8 cellular contexts compared by ENCODE assay signal in the genomic region with DNA sequence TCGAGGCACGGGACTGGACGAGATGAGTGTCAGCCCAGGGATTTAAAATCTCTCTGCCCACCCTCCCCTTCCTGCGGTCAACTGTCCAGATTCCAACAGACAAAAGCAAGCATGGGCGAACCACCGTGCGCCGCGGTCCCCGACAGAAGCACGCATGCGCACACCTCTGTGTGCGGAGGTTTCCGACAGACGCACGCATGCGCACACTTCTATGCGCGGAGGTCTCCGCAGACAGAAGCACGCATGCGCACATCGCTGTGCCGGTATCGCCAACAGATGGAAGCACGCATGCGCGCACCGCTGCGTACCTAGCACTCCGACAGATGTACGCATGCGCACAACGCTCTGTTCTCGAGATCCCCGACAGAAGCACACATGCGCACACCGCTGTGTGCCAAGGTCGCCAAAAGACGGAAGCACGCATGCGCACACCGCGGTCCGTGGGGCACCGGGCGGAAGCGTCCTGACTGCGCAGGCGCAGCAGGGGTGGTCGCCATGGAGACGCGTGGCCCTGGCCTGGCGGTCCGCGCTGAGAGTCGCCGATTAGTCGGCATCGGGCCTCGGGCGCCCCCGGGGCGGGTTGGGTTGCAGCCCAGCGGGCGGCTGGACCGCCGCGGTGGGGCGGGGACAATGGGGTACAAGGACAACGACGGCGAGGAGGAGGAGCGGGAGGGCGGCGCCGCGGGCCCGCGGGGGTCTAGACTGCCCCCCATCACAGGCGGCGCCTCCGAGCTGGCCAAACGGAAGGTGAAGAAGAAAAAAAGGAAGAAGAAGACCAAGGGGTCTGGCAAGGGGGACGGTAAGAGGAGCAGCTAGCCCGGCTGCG. TPM values are rescaled to one million over a fixed set of nuclear protein-coding genes. Genes with fewer than 3 reads are reported as not detected.
DNase-seq lines count a peak whose midpoint lies in the region; ATAC-seq and TF ChIP-seq lines count a peak whose summit lies in the region.

No MANE protein-coding gene starts in this region.

- in situ Hi-C loops in Caki2 (cut with HindIII; ENCODE audit: low pct_unique_long_range_greater_than_20kb, low sequenced_read_pairs), result no loop called here

- H4K8ac ChIP-seq in mesendoderm (ENCODE audit: low read depth, low read length), result no peak overlapping the region

- H3K27me3 ChIP-seq in NT2/D1 (ENCODE audit: insufficient read depth, insufficient read length) (no peaks in the 10 kb centered on the region), endodermal cell (ENCODE audit: control insufficient read depth, insufficient read depth, low read length, poor library complexity, severe bottlenecking) (peaks cover 4% of the 10 kb centered on the region), mesendoderm (ENCODE audit: insufficient read depth, low read length, poor library complexity) (no peaks in the 10 kb centered on the region)

- H2AK5ac ChIP-seq in mesendoderm (ENCODE audit: low read length), result no peak overlapping the region

- ATAC-seq in GM21390 (IDR thresholded peaks at IDR 0.05; ENCODE audit: unreplicated experiment), result peak; percentile 74

- H3K36me3 Mint-ChIP-seq in endodermal cell (ENCODE audit: low read depth), result peaks cover 5% of the 10 kb centered on the region

- no peaks in the 10 kb centered on the region for H3K79me2 ChIP-seq in mesendoderm (ENCODE audit: control insufficient read depth, insufficient read depth, low read length)

- no peak overlapping the region for H3K23ac ChIP-seq in mesendoderm (ENCODE audit: low read length)

- peaks cover 2% of the 10 kb centered on the region for H3K4me1 ChIP-seq in NT2/D1 (ENCODE audit: insufficient read depth, insufficient read length)
- no peaks in the 10 kb centered on the region for H3K4me1 ChIP-seq in endodermal cell (ENCODE audit: control insufficient read depth, insufficient read depth, low read length)
- H3K4me1 ChIP-seq in mesendoderm (ENCODE audit: control insufficient read depth, low read depth, low read length), result peaks cover 3% of the 10 kb centered on the region

- peak overlapping the region; percentile 91 for H3K9ac ChIP-seq in NT2/D1 (ENCODE audit: insufficient read length, low read depth)
- H3K9ac ChIP-seq in endodermal cell (ENCODE audit: extremely low read depth, low read length, poor library complexity, severe bottlenecking), result peak overlapping the region; percentile 85
- peak overlapping the region; percentile 81 for H3K9ac ChIP-seq in mesendoderm (ENCODE audit: low read length)

- H3K27ac ChIP-seq in endodermal cell (ENCODE audit: low read depth, low read length), result peak overlapping the region; percentile 88
- H3K27ac ChIP-seq in mesendoderm (ENCODE audit: low read depth, low read length), result no peak overlapping the region

- H3K4me3 ChIP-seq in NT2/D1 (ENCODE audit: insufficient read length, low read depth) (peak overlapping the region; percentile 76), endodermal cell (ENCODE audit: low read length) (peak overlapping the region; percentile 91), mesendoderm (ENCODE audit: low read length) (peak overlapping the region; percentile 62)

- H3K56ac ChIP-seq in mesendoderm (ENCODE audit: low read length), result peak overlapping the region; percentile 91

- peaks cover 18% of the 10 kb centered on the region for H3K36me3 ChIP-seq in NT2/D1 (ENCODE audit: insufficient read depth, insufficient read length, low read length)
- peaks cover 10% of the 10 kb centered on the region for H3K36me3 ChIP-seq in endodermal cell (ENCODE audit: control insufficient read depth, insufficient read depth, low read length)
- H3K36me3 ChIP-seq in mesendoderm (ENCODE audit: control insufficient read depth, insufficient read depth, low read length), result no peaks in the 10 kb centered on the region

- H3K4me2 ChIP-seq in mesendoderm (ENCODE audit: low read length), result peak overlapping the region; percentile 89

- peak overlapping the region; percentile 81 for H3K27ac Mint-ChIP-seq in endodermal cell

- no peak overlapping the region for H2BK5ac ChIP-seq in mesendoderm (ENCODE audit: low read length)

- peaks cover 6% of the 10 kb centered on the region for H3K4me1 Mint-ChIP-seq in endodermal cell

- H3K9me3 ChIP-seq in NT2/D1 (ENCODE audit: insufficient read depth, low read length) (no peaks in the 10 kb centered on the region), endodermal cell (ENCODE audit: control insufficient read depth, low read length) (no peaks in the 10 kb centered on the region)

- H3K4me3 Mint-ChIP-seq in endodermal cell, result peak overlapping the region; percentile 81

- H3K9me3 Mint-ChIP-seq in endodermal cell, result peaks cover 2% of the 10 kb centered on the region

- H3K27me3 Mint-ChIP-seq in endodermal cell (ENCODE audit: insufficient read depth), result peaks cover 7% of the 10 kb centered on the region

- 0% methylated on average over 50 to 87 of the region's 87 CpGs for WGBS in endodermal cell (ENCODE audit: insufficient coverage in 1 of 2, insufficient read length in 1 of 2), 2 experiments
- no CpG with 5 or more reads among the region's 87 CpGs for WGBS in mesendoderm (ENCODE audit: extremely low coverage, insufficient coverage, low lambda C conversion rate)

- no peak overlapping the region for H2BK120ac ChIP-seq in mesendoderm (ENCODE audit: low read depth, low read length)

- peak overlapping the region; percentile 37 for H3K4ac ChIP-seq in mesendoderm (ENCODE audit: low read depth, low read length)

- DNase-seq in Caki2 (ENCODE audit: low read depth) (peak; percentile 97), HUDEP-2 (lab: John Stamatoyannopoulos, UW; ENCODE audit: unreplicated experiment in 76 of 76) (peak; percentile 47 to 99 (median 98)), NT2/D1 (ENCODE audit: low read depth, low spot score) (peak; percentile 96), endodermal cell (peak; percentile 100), mesendoderm (peak; percentile 99)
- peak; percentile 98 for DNase-seq in activated CD8-positive, alpha-beta memory T cell treated with anti-CD3 and anti-CD28 coated beads, Interleukin-2, amount 50 U/mL, for 24 hours (ENCODE audit: extremely low read depth)
- DNase-seq in stimulated activated CD8-positive, alpha-beta memory T cell treated with anti-CD3 and anti-CD28 coated beads, Interleukin-12 subunit alpha, Interleukin-12 subunit beta, amount 100 ng/mL, for 4 hours (ENCODE audit: low read depth), result peak; percentile 99

- no peak for TF ChIP-seq CTCF in endodermal cell (conservative IDR thresholded peaks at IDR 0.05)

- no peak overlapping the region for H3K18ac ChIP-seq in mesendoderm (ENCODE audit: low read length)

- no peak overlapping the region for H2BK15ac ChIP-seq in mesendoderm (replicated peaks; ENCODE audit: low read depth)

- no peaks in the 10 kb centered on the region for H3K79me1 ChIP-seq in mesendoderm (ENCODE audit: low read length)

- peak overlapping the region; percentile 17 for H4K5ac ChIP-seq in mesendoderm (ENCODE audit: low read length)

RNA-seq across cellular contexts. Expression of a gene that starts 35.7 kb away (rescaled TPM):
- 36.0 and 38.2 TPM in 2 replicates for total RNA-seq in Caki2 (2014; rRNA removed; shearing (Covaris generic); ENCODE audit: low replicate concordance)
- total RNA-seq in endodermal cell, result 10 to 100 TPM in 1 of 2 donors, 1 to 10 TPM in 1; 8.3 to 11.0 TPM
- 6.8 TPM for polyA plus RNA-seq in endodermal cell (2013, experiment 1 of 2)
- 7.6 TPM for polyA plus RNA-seq in endodermal cell (2013, experiment 2 of 2)
- 15.6 TPM for polyA plus RNA-seq in mesendoderm (2013, experiment 1 of 2)
- 16.6 TPM for polyA plus RNA-seq in mesendoderm (2013, experiment 2 of 2)

RNA-seq across cellular contexts. Expression of a gene that starts 57.5 kb away (rescaled TPM):
- total RNA-seq in Caki2 (2014; rRNA removed; shearing (Covaris generic); ENCODE audit: low replicate concordance), result 17.7 and 28.8 TPM in 2 replicates
- 10 to 100 TPM; 14.7 to 16.9 TPM for total RNA-seq in endodermal cell
- 4.1 TPM for polyA plus RNA-seq in endodermal cell (2013, experiment 1 of 2)
- 4.6 TPM for polyA plus RNA-seq in endodermal cell (2013, experiment 2 of 2)
- 4.5 TPM for polyA plus RNA-seq in mesendoderm (2013, experiment 1 of 2)
- 4.8 TPM for polyA plus RNA-seq in mesendoderm (2013, experiment 2 of 2)
